Comparison of ENCODE assay signal across 3 cellular contexts in the genomic region with DNA sequence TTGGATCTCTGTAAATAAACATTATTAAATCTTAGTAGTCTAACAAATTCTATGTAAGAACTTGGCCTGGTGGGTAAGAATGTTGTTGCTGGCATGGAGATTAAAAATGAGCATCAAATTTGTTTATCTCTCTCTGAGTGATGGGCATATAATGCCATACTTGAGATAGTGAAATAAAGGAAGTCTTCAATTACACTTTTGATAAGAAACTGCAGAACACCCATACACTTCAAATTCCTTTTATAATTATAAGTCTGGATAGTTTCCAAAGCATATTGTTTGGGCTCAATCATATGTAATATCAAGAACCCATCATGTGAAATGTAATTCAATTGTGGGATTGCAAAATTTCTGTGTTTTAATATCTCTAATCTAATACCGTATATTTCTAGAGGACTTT.
"Had no signal": no experiment of that assay in that cellular context is flagged by ENCODE, and none has a peak within 500 bp of the region (broad histone marks: within the 10 kb centered on the region; RNA-seq: fewer than 3 reads in every experiment).

No MANE protein-coding gene starts in this region.

- DNase-seq: GDM1, GF-D8 had no signal

- H3K4me3 ChIP-seq: GM12878 had no signal

- ATAC-seq: GM12878 had no signal
